Comparison of ENCODE assay signal across 25 cellular contexts in the genomic region with DNA sequence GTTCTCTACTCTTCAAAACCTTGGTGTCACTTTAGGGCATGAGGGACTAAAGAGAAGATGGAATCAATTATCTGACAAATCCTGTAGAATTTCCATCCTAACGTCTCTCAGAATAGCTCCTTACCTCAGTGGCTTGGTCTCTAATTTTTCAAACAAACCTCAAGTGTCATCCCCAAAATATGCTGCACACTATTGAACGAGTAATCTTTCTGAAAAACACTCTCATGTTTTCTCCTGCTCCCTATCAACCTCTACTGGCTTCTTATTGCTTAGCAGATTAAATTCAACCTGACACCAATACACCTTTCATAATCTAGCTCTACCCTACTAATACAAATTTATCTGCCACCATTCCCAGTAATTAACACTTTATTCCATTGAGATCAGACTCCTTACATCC. TPM values are rescaled to one million over a fixed set of nuclear protein-coding genes. Genes with fewer than 3 reads are reported as not detected.
DNase-seq lines count a peak whose midpoint lies in the region; ATAC-seq, FAIRE-seq and TF ChIP-seq lines count a peak whose summit lies in the region.
"Had no signal": no experiment of that assay in that cellular context is flagged by ENCODE, and none has a peak within 500 bp of the region (broad histone marks: within the 10 kb centered on the region; RNA-seq: fewer than 3 reads in every experiment).

No MANE protein-coding gene starts in this region.

- 20% methylated on average over 1 of the region's 2 CpGs; no CpG with 5 or more reads in 1 of the 2 experiments for WGBS in IMR-90 (ENCODE audit: extremely low coverage in 2 of 2, insufficient read length in 1 of 2), 2 experiments
- WGBS in K562 (ENCODE audit: insufficient coverage, low coverage, missing lambda C conversion rate) = 43% methylated on average over 2 of the region's 2 CpGs

- H3K4me1 Mint-ChIP-seq in stimulated activated naive B cell treated with anti-CD40 and anti-IgM and Interleukin-4, amounts not matched to agents 10 μg/mL and 1 μg/mL and 100 μg/mL, for 72 hours = peaks cover 22 to 53% of the 10 kb centered on the region in 2 donors

- no peaks in the 10 kb centered on the region; the same call in 1 of the 2 replicates for H3K36me3 ChIP-seq in IMR-90 (ENCODE audit: control insufficient read depth, insufficient read depth, low read length)
- peaks cover 8% of the 10 kb centered on the region; the same call in 1 of the 3 replicates for H3K36me3 ChIP-seq in K562 (ENCODE audit: control insufficient read depth, insufficient read depth, low read length)
- H3K36me3 ChIP-seq: tibial nerve had no signal

- TF ChIP-seq RAD21 in IMR-90 (IDR thresholded peaks at IDR 0.05; ENCODE audit: low read length) (peak; percentile 42), K562 (CRISPR knock-in tag; conservative IDR thresholded peaks at IDR 0.05 in 1 of 2, IDR thresholded peaks at IDR 0.05 in 1 of 2) (peak in 1 of 2 experiments; percentile 39; a peak in 2 of 4 replicates)

- H3K9me3 ChIP-seq in IMR-90 (ENCODE audit: control insufficient read depth, insufficient read depth, low read length) (no peaks in the 10 kb centered on the region), K562 (replicated peaks; ENCODE audit: control insufficient read depth, insufficient read depth, low read depth, low read length) (no peaks in the 10 kb centered on the region)
- H3K9me3 ChIP-seq: psoas muscle, tibial nerve had no signal

- no peak for TF ChIP-seq EP300 in K562 (IDR thresholded peaks at IDR 0.05; ENCODE audit: low read length)

- no peak for TF ChIP-seq POLR2A in IMR-90 (IDR thresholded peaks at IDR 0.05; ENCODE audit: low read depth, low read length)
- TF ChIP-seq POLR2A in K562 (conservative IDR thresholded peaks at IDR 0.05) = no peak

- no peaks in the 10 kb centered on the region for H3K27me3 Mint-ChIP-seq in stimulated activated naive B cell treated with anti-CD40 and anti-IgM and Interleukin-4, amounts not matched to agents 10 μg/mL and 1 μg/mL and 100 μg/mL, for 72 hours
- H3K27me3 Mint-ChIP-seq: activated naive CD8-positive, alpha-beta T cell treated with anti-CD3 and anti-CD28 coated beads for 36 hours; brain; stimulated activated naive CD8-positive, alpha-beta T cell treated with anti-CD3 and anti-CD28 coated beads, Interleukin-15, Interleukin-2, amounts not matched to agents 100 ng/mL and 50 ng/mL, for 24 hours had no signal

- H3K4me3 Mint-ChIP-seq in stimulated activated naive B cell treated with anti-CD40 and anti-IgM and Interleukin-4, amounts not matched to agents 10 μg/mL and 1 μg/mL and 100 μg/mL, for 72 hours = no peak overlapping the region
- H3K4me3 Mint-ChIP-seq: activated naive CD8-positive, alpha-beta T cell treated with anti-CD3 and anti-CD28 coated beads for 36 hours; brain; stimulated activated naive CD8-positive, alpha-beta T cell treated with anti-CD3 and anti-CD28 coated beads, Interleukin-15, Interleukin-2, amounts not matched to agents 100 ng/mL and 50 ng/mL, for 24 hours had no signal

- H4K20me1 ChIP-seq in IMR-90 (ENCODE audit: insufficient read depth, low read length) (peaks cover 42% of the 10 kb centered on the region), K562 (replicated peaks; ENCODE audit: control insufficient read depth, insufficient read depth, low read length) (no peaks in the 10 kb centered on the region)

- H2AK5ac ChIP-seq in IMR-90 (ENCODE audit: low read depth, low read length) = no peak overlapping the region

- no peak for FAIRE-seq in K562 (lab: Jason Lieb, UNC)
- FAIRE-seq: islet of Langerhans, small intestine had no signal

- ATAC-seq in IMR-90 (ENCODE audit: low read depth) (peak; percentile 72), K562 (peak; percentile 52)
- ATAC-seq in stimulated activated naive B cell treated with anti-CD40 and anti-IgM and Interleukin-4, amounts not matched to agents 10 μg/mL and 1 μg/mL and 100 μg/mL, for 72 hours (replicated peaks) = no peak
- ATAC-seq: psoas muscle had no signal

- no peak overlapping the region for H2BK15ac ChIP-seq in IMR-90 (ENCODE audit: low read depth, low read length)

- no peak overlapping the region for H4K8ac ChIP-seq in IMR-90 (ENCODE audit: low read depth in 2 of 2, low read length in 2 of 2)

- H2BK120ac ChIP-seq in IMR-90 (ENCODE audit: low read depth, low read length) = no peak overlapping the region

- H3K18ac ChIP-seq in IMR-90 (ENCODE audit: low read depth, low read length) = no peak overlapping the region

- peaks cover 89% of the 10 kb centered on the region for H3K79me2 ChIP-seq in K562 (ENCODE audit: control insufficient read depth, insufficient read depth, low read length)

- H3K9me3 Mint-ChIP-seq in stimulated activated naive B cell treated with anti-CD40 and anti-IgM and Interleukin-4, amounts not matched to agents 10 μg/mL and 1 μg/mL and 100 μg/mL, for 72 hours = no peaks in the 10 kb centered on the region
- H3K9me3 Mint-ChIP-seq: activated naive CD8-positive, alpha-beta T cell treated with anti-CD3 and anti-CD28 coated beads for 36 hours; activated T-helper 2 cell treated with anti-CD3 and anti-CD28 coated beads, Interferon-gamma antibody, Interleukin-2, Interleukin-4, amounts not matched to agents 10 μg/mL and 5 μg/mL and 100 μg/mL, durations not matched to agents 14 hours and 24 hours and 36 hours; brain; stimulated activated naive CD8-positive, alpha-beta T cell treated with anti-CD3 and anti-CD28 coated beads, Interleukin-15, Interleukin-2, amounts not matched to agents 100 ng/mL and 50 ng/mL, for 24 hours had no signal

- H3K4me3 ChIP-seq in IMR-90 (ENCODE audit: insufficient read depth, low read depth, low read length) (no peak overlapping the region), K562 (no peak overlapping the region)
- H3K4me3 ChIP-seq: coronary artery, lung, psoas muscle, tibial nerve had no signal

- H3K4ac ChIP-seq in IMR-90 (ENCODE audit: low read depth, low read length) = no peak overlapping the region

- TF ChIP-seq CTCF in C4-2B (conservative IDR thresholded peaks at IDR 0.05) (0 out of 2 replicates have a peak, but pooled peaks have one; percentile 5), IMR-90 (conservative IDR thresholded peaks at IDR 0.05; ENCODE audit: low read depth, low read length) (peak; percentile 33; the same call in 1 of the 2 replicates), K562 (IDR thresholded peaks at IDR 0.05 in 2 of 3, conservative IDR thresholded peaks at IDR 0.05 in 1 of 3; ENCODE audit: insufficient read depth in 2 of 3, low read depth in 1 of 3, low read length in 3 of 3) (peak in 2 of 3 experiments; percentile 9 to 32; a peak in 3 of 6 replicates)

- H3K4me2 ChIP-seq in IMR-90 (ENCODE audit: low read depth, low read length) (no peak overlapping the region), K562 (ENCODE audit: insufficient read depth, low read length) (no peak overlapping the region)

- CTCF ChIA-PET in IMR-90 (lab: Yijun Ruan, JAX) (interaction anchor here (0.7 kb wide), 1 partner anchor 91 kb away, joined by 3 read pairs; no protein-coding TSS in a partner anchor), K562 (lab: Yijun Ruan, JAX; ENCODE audit: low intra/inter-chr PET ratio) (no interaction called here)

- peaks cover 7% of the 10 kb centered on the region for H3K4me1 ChIP-seq in IMR-90 (ENCODE audit: control insufficient read depth, insufficient read depth, low read length)
- H3K4me1 ChIP-seq in K562 (replicated peaks in 1 of 2; ENCODE audit: control insufficient read depth in 2 of 2, insufficient read depth in 2 of 2, low read length in 2 of 2) = peaks cover 4 to 6% of the 10 kb centered on the region in 2 experiments; a peak in 2 of 5 replicates

- no peak overlapping the region for H4K91ac ChIP-seq in IMR-90 (ENCODE audit: insufficient read depth, low read depth, low read length)

- no peak overlapping the region for H3K9ac ChIP-seq in IMR-90 (ENCODE audit: low read depth, low read length)
- no peak overlapping the region for H3K9ac ChIP-seq in K562 (ENCODE audit: insufficient read depth in 1 of 2, low read depth in 2 of 2, low read length in 2 of 2)

- H3K14ac ChIP-seq in IMR-90 (replicated peaks; ENCODE audit: low read depth, low read length) = no peak overlapping the region

- peaks cover 5 to 10% of the 10 kb centered on the region in 2 donors for H3K36me3 Mint-ChIP-seq in stimulated activated naive B cell treated with anti-CD40 and anti-IgM and Interleukin-4, amounts not matched to agents 10 μg/mL and 1 μg/mL and 100 μg/mL, for 72 hours

- H3K9me1 ChIP-seq in IMR-90 (ENCODE audit: insufficient read depth, low read length) (no peaks in the 10 kb centered on the region), K562 (ENCODE audit: control insufficient read depth, insufficient read depth, low read length) (no peaks in the 10 kb centered on the region)

- H2BK5ac ChIP-seq in IMR-90 (ENCODE audit: low read depth, low read length, poor library complexity, severe bottlenecking) = no peak overlapping the region

- BruUV-seq in IMR-90 (replicated peaks; lab: Mats Ljungman, UMichigan) (no TSS peak), K562 (replicated peaks; lab: Mats Ljungman, UMichigan) (TSS peak; percentile 6)

- no peak overlapping the region for H3K56ac ChIP-seq in IMR-90 (ENCODE audit: extremely low read depth, insufficient read depth, low read length)

- H2AFZ ChIP-seq in IMR-90 (replicated peaks; ENCODE audit: low read length, poor library complexity) (no peak overlapping the region), K562 (ENCODE audit: low read depth, low read length) (no peak overlapping the region)

- no peaks in the 10 kb centered on the region for H3K27me3 ChIP-seq in IMR-90 (ENCODE audit: control insufficient read depth, insufficient read depth, low read length)
- no peaks in the 10 kb centered on the region for H3K27me3 ChIP-seq in K562 (ENCODE audit: control insufficient read depth in 2 of 2, insufficient read depth in 2 of 2, low read length in 2 of 2)
- H3K27me3 ChIP-seq: tibial nerve had no signal

- H3K27ac Mint-ChIP-seq in stimulated activated naive B cell treated with anti-CD40 and anti-IgM and Interleukin-4, amounts not matched to agents 10 μg/mL and 1 μg/mL and 100 μg/mL, for 72 hours = no peak overlapping the region
- H3K27ac Mint-ChIP-seq: activated naive CD8-positive, alpha-beta T cell treated with anti-CD3 and anti-CD28 coated beads for 36 hours; activated T-helper 2 cell treated with anti-CD3 and anti-CD28 coated beads, Interferon-gamma antibody, Interleukin-2, Interleukin-4, amounts not matched to agents 10 μg/mL and 5 μg/mL and 100 μg/mL, durations not matched to agents 14 hours and 24 hours and 36 hours; brain; stimulated activated naive CD8-positive, alpha-beta T cell treated with anti-CD3 and anti-CD28 coated beads, Interleukin-15, Interleukin-2, amounts not matched to agents 100 ng/mL and 50 ng/mL, for 24 hours had no signal

- intact Hi-C loops in IMR-90 (cut with micrococcal nuclease) = no loop called here
- intact Hi-C loops in K562 (cut with micrococcal nuclease) = no loop called here

- H3K27ac ChIP-seq in C4-2B (no peak overlapping the region), IMR-90 (ENCODE audit: insufficient read depth, low read length) (no peak overlapping the region), K562 (ENCODE audit: extremely low read depth, low read depth, low read length) (no peak overlapping the region)
- H3K27ac ChIP-seq: coronary artery, psoas muscle, tibial nerve had no signal

- H2BK20ac ChIP-seq in IMR-90 (ENCODE audit: low read depth, low read length) = no peak overlapping the region

- no peak overlapping the region for H3K23ac ChIP-seq in IMR-90 (ENCODE audit: low read depth, low read length)

- H2AK9ac ChIP-seq in IMR-90 (replicated peaks; ENCODE audit: low read depth, low read length, poor library complexity) = no peak overlapping the region

- POLR2A ChIA-PET in IMR-90 (lab: Charles Lee; ENCODE audit: unreplicated experiment) = no interaction called here
- POLR2A ChIA-PET in K562 (lab: Yijun Ruan, JAX) = interaction anchor here (0.6 to 2.0 kb wide), 4 partner anchors 7 to 508 kb away, joined by 4 to 7 read pairs (median 5); a partner anchor contains a TSS

- H4K5ac ChIP-seq in IMR-90 (ENCODE audit: low read depth, low read length) = no peak overlapping the region

- in situ Hi-C loops in IMR-90 (cut with MboI; ENCODE audit: low sequenced_read_pairs) = no loop called here
- in situ Hi-C loops in K562 (cut with MboI) = no loop called here

- H3K79me1 ChIP-seq in IMR-90 (ENCODE audit: low read depth in 1 of 2, low read length in 2 of 2) = peaks cover 8 to 46% of the 10 kb centered on the region in 2 experiments

- dilution Hi-C loops in IMR-90 (cut with HindIII; ENCODE audit: low sequenced_read_pairs, unreplicated experiment) = no loop called here

- peak; percentile 58 for DNase-seq in IMR-90
- no peak for DNase-seq in K562 (ENCODE audit: extremely low read depth in 1 of 4, low spot score in 3 of 4)
- peak; percentile 15 for DNase-seq in hepatic stellate cell (ENCODE audit: low spot score)
- DNase-seq in stimulated activated naive B cell treated with anti-CD40 and anti-IgM and Interleukin-4, amounts not matched to agents 10 μg/mL and 1 μg/mL and 100 μg/mL, for 72 hours = no peak
- no peak for DNase-seq in NCI-H128 (lab: John Stamatoyannopoulos, UW; ENCODE audit: unreplicated experiment)
- DNase-seq in stimulated activated CD8-positive, alpha-beta memory T cell treated with anti-CD3 and anti-CD28 coated beads, Interleukin-4, amount 100 ng/mL, for 48 hours = no peak
- DNase-seq in ureter (ENCODE audit: low spot score) = no peak
- DNase-seq: activated CD4-positive, alpha-beta T cell treated with anti-CD3 and anti-CD28 coated beads for 48 hours; activated naive CD8-positive, alpha-beta T cell treated with anti-CD3 and anti-CD28 coated beads for 36 hours; COR-L47; hippocampal formation; KBM-7; NCI-H2081 treated with DMSO at 0.1 percent for 48 hours; NCI-H524; psoas muscle; SHP77 treated with DMSO at 0.1 percent for 48 hours; small intestine had no signal

RNA-seq across cellular contexts. Expression of a gene that starts 8.5 kb away (rescaled TPM):
- 8.1 and 10.0 TPM in 2 replicates for total RNA-seq in IMR-90 (2012; rRNA removed)
- 7.0 and 7.3 TPM in 2 replicates for polyA plus RNA-seq in IMR-90 (2012; rRNA removed)
- 1.3 and 2.4 TPM in 2 replicates for polyA plus RNA-seq in IMR-90 (2012; cell fraction: cytosol; rRNA removed)
- polyA plus RNA-seq in IMR-90 (2012; cell fraction: nucleus; rRNA removed; ENCODE audit: low replicate concordance) = 4.7 and 14.9 TPM in 2 replicates
- 34.7 and 77.7 TPM in 2 replicates for total RNA-seq in K562 (2011; cell fraction: chromatin; rRNA removed; ENCODE audit: low replicate concordance)
- 11.2 and 14.3 TPM in 2 replicates for total RNA-seq in K562 (2011; cell fraction: nucleolus; rRNA removed)
- total RNA-seq in K562 (2011; cell fraction: nucleoplasm; rRNA removed) = 24.0 and 38.1 TPM in 2 replicates
- 12.9 and 15.4 TPM in 2 replicates for total RNA-seq in K562 (2014; rRNA removed)
- total RNA-seq in K562 (2014; rRNA removed; fragmentation: Illumina TruSeq; extraction: Trizol) = 14.6 and 16.2 TPM in 2 replicates
- 15.5 and 17.1 TPM in 2 replicates for total RNA-seq in K562 (2015; rRNA removed; fragmentation: Illumina TruSeq; extraction: Trizol)
- 21.1 and 21.6 TPM in 2 replicates for total RNA-seq in K562 (2021)
- polyA plus RNA-seq in K562 (2011; rRNA removed) = 15.4 and 21.5 TPM in 2 replicates
- polyA plus RNA-seq in K562 (2011; cell fraction: cytosol; rRNA removed) = 9.1 and 15.4 TPM in 2 replicates
- polyA plus RNA-seq in K562 (2011; cell fraction: nucleus; rRNA removed) = 22.9 and 31.3 TPM in 2 replicates
- polyA plus RNA-seq in K562 (2012) = 12.5 and 13.2 TPM in 2 replicates
- polyA plus RNA-seq in K562 (2014; fragmentation: Illumina TruSeq; extraction: Trizol) = 16.7 and 19.8 TPM in 2 replicates
- polyA plus RNA-seq in K562 (2014; fragmentation: Nextera tagmentation; extraction: Ambion mirVana) = 10 to 100 TPM; 12.6 to 24.1 TPM
- polyA plus RNA-seq in K562 (2014; rRNA removed) = 8.6 and 10.0 TPM in 2 replicates
- 27.1 and 39.5 TPM in 2 replicates for polyA minus RNA-seq in K562 (2011; rRNA and poly(A)+ RNA removed)
- 12.0 and 15.1 TPM in 2 replicates for polyA minus RNA-seq in K562 (2011; cell fraction: cytosol; rRNA and poly(A)+ RNA removed)
- 33.5 and 57.2 TPM in 2 replicates for polyA minus RNA-seq in K562 (2011; cell fraction: nucleus; rRNA and poly(A)+ RNA removed)
- 34.4 TPM for total RNA-seq in ureter

RNA-seq across cellular contexts. Expression of a gene that starts 56.3 kb away (rescaled TPM):
- 81.7 and 84.6 TPM in 2 replicates for total RNA-seq in IMR-90 (2012; rRNA removed)
- polyA plus RNA-seq in IMR-90 (2012; rRNA removed) = 27.5 and 29.5 TPM in 2 replicates
- polyA plus RNA-seq in IMR-90 (2012; cell fraction: cytosol; rRNA removed) = 8.0 and 14.8 TPM in 2 replicates
- polyA plus RNA-seq in IMR-90 (2012; cell fraction: nucleus; rRNA removed; ENCODE audit: low replicate concordance) = 9.8 and 41.3 TPM in 2 replicates
- total RNA-seq in K562 (2011; cell fraction: chromatin; rRNA removed; ENCODE audit: low replicate concordance) = 153 and 257 TPM in 2 replicates
- 115 and 121 TPM in 2 replicates for total RNA-seq in K562 (2011; cell fraction: nucleolus; rRNA removed)
- total RNA-seq in K562 (2011; cell fraction: nucleoplasm; rRNA removed) = 137 and 140 TPM in 2 replicates
- 158 and 190 TPM in 2 replicates for total RNA-seq in K562 (2014; rRNA removed)
- total RNA-seq in K562 (2014; rRNA removed; fragmentation: Illumina TruSeq; extraction: Trizol) = 234 and 257 TPM in 2 replicates
- 224 and 249 TPM in 2 replicates for total RNA-seq in K562 (2015; rRNA removed; fragmentation: Illumina TruSeq; extraction: Trizol)
- total RNA-seq in K562 (2021) = 221 and 223 TPM in 2 replicates
- polyA plus RNA-seq in K562 (2011; rRNA removed) = 246 and 282 TPM in 2 replicates
- polyA plus RNA-seq in K562 (2011; cell fraction: cytosol; rRNA removed) = 165 and 255 TPM in 2 replicates
- 241 and 274 TPM in 2 replicates for polyA plus RNA-seq in K562 (2011; cell fraction: nucleus; rRNA removed)
- polyA plus RNA-seq in K562 (2012) = 96.9 and 118 TPM in 2 replicates
- 177 and 193 TPM in 2 replicates for polyA plus RNA-seq in K562 (2014; fragmentation: Illumina TruSeq; extraction: Trizol)
- 100 to 1,000 TPM; 101 to 182 TPM for polyA plus RNA-seq in K562 (2014; fragmentation: Nextera tagmentation; extraction: Ambion mirVana)
- 167 and 174 TPM in 2 replicates for polyA plus RNA-seq in K562 (2014; rRNA removed)
- 496 and 535 TPM in 2 replicates for polyA minus RNA-seq in K562 (2011; rRNA and poly(A)+ RNA removed)
- polyA minus RNA-seq in K562 (2011; cell fraction: cytosol; rRNA and poly(A)+ RNA removed) = 181 and 200 TPM in 2 replicates
- 130 and 268 TPM in 2 replicates for polyA minus RNA-seq in K562 (2011; cell fraction: nucleus; rRNA and poly(A)+ RNA removed)
- 58.1 TPM for total RNA-seq in ureter

Comparison
In these comparisons a context has a peak if more than half of its experiments do, and no peak if none do; other contexts are left out.
1. ATAC-seq: peak in IMR-90 (single experiment) and K562 (single experiment); none in stimulated activated naive B cell treated with anti-CD40 and anti-IgM and Interleukin-4, amounts not matched to agents 10 μg/mL and 1 μg/mL and 100 μg/mL, for 72 hours (0 of 2).
2. DNase-seq: peak in IMR-90 (single experiment) and hepatic stellate cell (single experiment); none in K562 (0 of 4), stimulated activated naive B cell treated with anti-CD40 and anti-IgM and Interleukin-4, amounts not matched to agents 10 μg/mL and 1 μg/mL and 100 μg/mL, for 72 hours (single experiment), NCI-H128 (single experiment), stimulated activated CD8-positive, alpha-beta memory T cell treated with anti-CD3 and anti-CD28 coated beads, Interleukin-4, amount 100 ng/mL, for 48 hours (single experiment) and ureter (single experiment).
3. Peak in every context shown above with its lines, with median percentiles within 50 percentile points of each other: CTCF ChIP-seq.